In genomic region chr3:179196098-179196497, GRCh38 we compare ENCODE assay signal across 8 cellular contexts. TPM values are rescaled to one million over a fixed set of nuclear protein-coding genes. Genes with fewer than 3 reads are reported as not detected.
DNase-seq lines count a peak whose midpoint lies in the region; ATAC-seq and TF ChIP-seq lines count a peak whose summit lies in the region.

No MANE protein-coding gene starts in this region.

- intact Hi-C loops in ovary (cut with DNase I) = no loop called here

- peaks cover 6% of the 10 kb centered on the region for H3K4me1 ChIP-seq in ovary (ENCODE audit: insufficient read depth)

- no peaks in the 10 kb centered on the region for H3K27me3 ChIP-seq in ovary

- TF ChIP-seq EP300 in ovary (IDR thresholded peaks at IDR 0.05) = no peak

- H3K27ac ChIP-seq in ovary = no peak overlapping the region

- DNase-seq in COR-L47 (lab: John Stamatoyannopoulos, UW) = peak; percentile 40
- peak; percentile 59 for DNase-seq in central memory CD4-positive, alpha-beta T cell
- DNase-seq in T1000 (lab: John Stamatoyannopoulos, UW) = no peak
- no peak for DNase-seq in C1 segment of cervical spinal cord (lab: John Stamatoyannopoulos, UW)
- no peak for DNase-seq in stimulated activated naive CD4-positive, alpha-beta T cell treated with Interleukin-2 at 50 U/mL for 16 hours (lab: John Stamatoyannopoulos, UW)
- no peak for DNase-seq in ovary

- no peak for TF ChIP-seq CTCF in ovary (IDR thresholded peaks at IDR 0.05)

- no peaks in the 10 kb centered on the region for H3K9me3 ChIP-seq in ovary

- WGBS in ovary, 3 donors = 3 to 8% (median 7%) methylated on average over 1 of the region's 1 CpG

- no peak for TF ChIP-seq POLR2A in ovary (IDR thresholded peaks at IDR 0.05)

- H3K36me3 ChIP-seq in ovary = no peaks in the 10 kb centered on the region

- H3K4me3 ChIP-seq in ovary = no peak overlapping the region

- ATAC-seq in GM19452 (IDR thresholded peaks at IDR 0.05; ENCODE audit: unreplicated experiment) (peak; percentile 87), HG03432 (IDR thresholded peaks at IDR 0.05; ENCODE audit: unreplicated experiment) (peak; percentile 92)

RNA-seq across cellular contexts. Expression of gene PIK3CA, which starts 47.9 kb away (rescaled TPM):
- total RNA-seq in ovary = 10 to 100 TPM; 15.0 to 29.7 (median 23.2) TPM
- polyA plus RNA-seq in ovary = 10 to 100 TPM in 1 of 2 donors, 1 to 10 TPM in 1; 8.9 to 14.6 TPM

RNA-seq across cellular contexts. Expression of gene KCNMB3, which starts 54.8 kb away (rescaled TPM):
- 1 to 10 TPM in 5 of 7 donors, under 1 TPM in 2; 0.57 to 2.8 (median 1.6) TPM for total RNA-seq in ovary
- polyA plus RNA-seq in ovary = 1 to 10 TPM; 1.7 TPM

Comparison
In these comparisons a context has a peak if more than half of its experiments do, and no peak if none do; other contexts are left out.
1. DNase-seq: peak in COR-L47 (single experiment) and central memory CD4-positive, alpha-beta T cell (single experiment); none in T1000 (single experiment), C1 segment of cervical spinal cord (0 of 14), stimulated activated naive CD4-positive, alpha-beta T cell treated with Interleukin-2 at 50 U/mL for 16 hours (single experiment) and ovary (0 of 5).